23 cellular contexts compared by ENCODE assay signal in the genomic region with DNA sequence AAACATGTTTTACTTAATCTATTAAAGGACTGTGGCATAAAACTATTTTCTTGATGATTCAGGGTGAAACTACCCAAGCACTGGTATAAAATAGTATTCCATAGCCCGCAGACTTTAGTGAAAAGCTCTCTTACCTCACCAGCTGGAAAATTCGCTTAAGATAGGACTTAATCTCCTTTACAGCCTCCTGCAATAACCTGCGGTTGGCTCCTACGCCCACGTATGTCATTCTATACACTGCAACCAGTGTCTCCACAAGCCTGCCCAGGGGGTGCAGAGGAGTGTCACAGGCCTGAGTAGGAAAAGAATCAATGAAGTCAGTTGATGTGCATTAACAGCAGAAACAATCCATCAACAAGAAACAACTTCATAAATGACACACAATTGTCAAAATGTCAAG. TPM values are rescaled to one million over a fixed set of nuclear protein-coding genes. Genes with fewer than 3 reads are reported as not detected.
"Had no signal": no experiment of that assay in that cellular context is flagged by ENCODE, and none has a peak within 500 bp of the region (broad histone marks: within the 10 kb centered on the region; RNA-seq: fewer than 3 reads in every experiment).

No MANE protein-coding gene starts in this region.

- H2AFZ ChIP-seq: neural progenitor cell had no signal

- H3K27me3 ChIP-seq: ascending aorta, breast epithelium, neural progenitor cell, right atrium auricular region, testis, upper lobe of left lung had no signal

- FAIRE-seq: frontal cortex, TTC549 had no signal

- H3K27ac ChIP-seq: ascending aorta, breast epithelium, left ventricle myocardium inferior, neural progenitor cell, right atrium auricular region, testis, upper lobe of left lung had no signal

- H3K36me3 ChIP-seq: breast epithelium had no signal

- DNase-seq: activated B cell treated with CpG ODN at 0.5 μM for 24 hours; activated CD4-positive, alpha-beta T cell treated with anti-CD3 and anti-CD28 coated beads, Interleukin-2, amount 10 ng/mL, durations not matched to agents 24 days and 14 days; activated CD8-positive, alpha-beta T cell treated with anti-CD3 and anti-CD28 coated beads for 36 hours; activated naive CD4-positive, alpha-beta T cell treated with anti-CD3 and anti-CD28 coated beads for 36 hours; activated naive CD8-positive, alpha-beta T cell treated with anti-CD3 and anti-CD28 coated beads, Interleukin-2, amount 50 U/mL, for 24 hours; activated T-cell treated with anti-CD3 and anti-CD28 coated beads, Interleukin-2, amount 50 U/mL, for 24 hours; cortex of kidney; erythroblast; head of caudate nucleus; left ventricle myocardium inferior; stimulated activated CD4-positive, alpha-beta T cell treated with anti-CD3 and anti-CD28 coated beads, Interleukin-2, amount 100 ng/mL, for 48 hours; stimulated activated naive CD8-positive, alpha-beta T cell treated with anti-CD3 and anti-CD28 coated beads, Interleukin-15, amount 100 ng/mL, for 72 hours; T-helper 2 cell; testis; upper lobe of left lung had no signal

- H3K4me3 ChIP-seq: ascending aorta, breast epithelium, left ventricle myocardium inferior, neural progenitor cell, right atrium auricular region, testis, upper lobe of left lung had no signal

- H3K4me2 ChIP-seq: neural progenitor cell had no signal

- ATAC-seq: activated CD8-positive, alpha-beta T cell treated with anti-CD3 and anti-CD28 coated beads for 36 hours; activated naive CD8-positive, alpha-beta T cell treated with anti-CD3 and anti-CD28 coated beads, Interleukin-2, amount 50 U/mL, for 24 hours; stimulated activated naive CD8-positive, alpha-beta T cell treated with anti-CD3 and anti-CD28 coated beads, Interleukin-15, amount 100 ng/mL, for 72 hours had no signal

- H3K4me1 ChIP-seq: ascending aorta, breast epithelium, left ventricle myocardium inferior, neural progenitor cell, right atrium auricular region, testis, upper lobe of left lung had no signal

- H3K9me3 ChIP-seq: ascending aorta, breast epithelium, left ventricle myocardium inferior, right atrium auricular region, testis, upper lobe of left lung had no signal

- H3K9ac ChIP-seq: neural progenitor cell had no signal

RNA-seq across cellular contexts. Expression of a gene that starts 11.3 kb away (rescaled TPM):
- total RNA-seq: activated B cell treated with CpG ODN at 0.5 μM for 24 hours; activated CD4-positive, alpha-beta T cell treated with anti-CD3 and anti-CD28 coated beads, Interleukin-2, amount 10 ng/mL, durations not matched to agents 24 days and 14 days; activated CD8-positive, alpha-beta T cell treated with anti-CD3 and anti-CD28 coated beads for 36 hours; activated naive CD4-positive, alpha-beta T cell treated with anti-CD3 and anti-CD28 coated beads for 36 hours; ascending aorta; kidney epithelial cell; left ventricle myocardium inferior; progenitor cell of endocrine pancreas; testis had no signal
